15 cellular contexts compared by ENCODE assay signal in genomic region chr19:3469638-3470499, GRCh38. TPM values are rescaled to one million over a fixed set of nuclear protein-coding genes. Genes with fewer than 3 reads are reported as not detected.
DNase-seq lines count a peak whose midpoint lies in the region; ATAC-seq, FAIRE-seq and TF ChIP-seq lines count a peak whose summit lies in the region.
"Had no signal": no experiment of that assay in that cellular context is flagged by ENCODE, and none has a peak within 500 bp of the region (broad histone marks: within the 10 kb centered on the region; RNA-seq: fewer than 3 reads in every experiment).

No MANE protein-coding gene starts in this region.

- H3K36me3 ChIP-seq in BE2C (no peaks in the 10 kb centered on the region), Loucy (ENCODE audit: insufficient read depth, low read length) (peaks cover 7% of the 10 kb centered on the region; the same call in 1 of the 2 replicates)

- H3F3A ChIP-seq in Loucy (ENCODE audit: low read depth), result peaks cover 5% of the 10 kb centered on the region; the same call in 1 of the 2 replicates

- DNase-seq in BE2C, result no peak
- DNase-seq in epithelial cell of proximal tubule (ENCODE audit: low read depth), result no peak
- DNase-seq in myocyte (ENCODE audit: low read depth), result peak; percentile 18
- no peak for DNase-seq in natural killer cell
- DNase-seq in GM19239 (ENCODE audit: insufficient read length, low spot score), result no peak
- DNase-seq: AML-193; NCI-H1048; stimulated activated CD4-positive, alpha-beta T cell treated with anti-CD3 and anti-CD28 coated beads, Interleukin-12 subunit alpha, Interleukin-12 subunit beta, amount 100 ng/mL, for 4 hours had no signal

- no peak overlapping the region for H2AFZ ChIP-seq in Loucy (ENCODE audit: low read length)

- H3K4me1 ChIP-seq in BE2C (no peaks in the 10 kb centered on the region; the same call in 1 of the 2 replicates), Loucy (ENCODE audit: insufficient read depth, low read length, poor library complexity, severe bottlenecking) (peaks cover 2% of the 10 kb centered on the region)

- no peak overlapping the region for H3K9ac ChIP-seq in Loucy (ENCODE audit: low read depth, low read length, poor library complexity, severe bottlenecking)

- no peak overlapping the region for H3K4me3 Mint-ChIP-seq in natural killer cell
- H3K4me3 Mint-ChIP-seq: memory B cell had no signal

- no peaks in the 10 kb centered on the region for H3K36me3 Mint-ChIP-seq in natural killer cell

- no peaks in the 10 kb centered on the region for H3K9me3 ChIP-seq in BE2C
- no peaks in the 10 kb centered on the region for H3K9me3 ChIP-seq in Loucy (ENCODE audit: insufficient read depth, low read depth, low read length)

- H3K9me2 ChIP-seq in Loucy (replicated peaks; ENCODE audit: low read depth, low read length), result no peaks in the 10 kb centered on the region

- peaks cover 16% of the 10 kb centered on the region for H4K20me1 ChIP-seq in Loucy (ENCODE audit: insufficient read depth, low read length, poor library complexity, severe bottlenecking)

- H3K27me3 Mint-ChIP-seq in natural killer cell (ENCODE audit: low read depth in 2 of 2), result no peaks in the 10 kb centered on the region

- no peak for FAIRE-seq in GM19239 (lab: Jason Lieb, UNC)
- FAIRE-seq: colon had no signal

- no peaks in the 10 kb centered on the region for H3K9me3 Mint-ChIP-seq in natural killer cell

- peak; percentile 29; the same call in 1 of the 2 replicates for TF ChIP-seq CTCF in BE2C (IDR thresholded peaks at IDR 0.05; ENCODE audit: low read depth, low read length)
- TF ChIP-seq CTCF in Loucy (conservative IDR thresholded peaks at IDR 0.05; ENCODE audit: low read length), result peak; percentile 18; the same call in 1 of the 2 replicates
- TF ChIP-seq CTCF in epithelial cell of proximal tubule (conservative IDR thresholded peaks at IDR 0.05; ENCODE audit: low read depth, low read length), result peak; percentile 13
- no peak for TF ChIP-seq CTCF in natural killer cell (IDR thresholded peaks at IDR 0.05)

- H3K27ac Mint-ChIP-seq in natural killer cell, result no peak overlapping the region
- H3K27ac Mint-ChIP-seq: memory B cell had no signal

- no peak overlapping the region for H3K4me2 ChIP-seq in Loucy (ENCODE audit: low read depth, low read length, poor library complexity, severe bottlenecking)

- H3K79me2 ChIP-seq in Loucy (ENCODE audit: insufficient read depth, low read length), result peaks cover 21% of the 10 kb centered on the region; the same call in 1 of the 2 replicates

- intact Hi-C loops in natural killer cell (cut with micrococcal nuclease), result no loop called here

- ATAC-seq in natural killer cell (no peak), GM19455 (IDR thresholded peaks at IDR 0.05; ENCODE audit: unreplicated experiment) (no peak), HG02759 (IDR thresholded peaks at IDR 0.05; ENCODE audit: unreplicated experiment) (no peak)

- no peaks in the 10 kb centered on the region for H3K4me1 Mint-ChIP-seq in natural killer cell
- H3K4me1 Mint-ChIP-seq: memory B cell had no signal

- H3K27me3 ChIP-seq in BE2C, result peaks cover 3% of the 10 kb centered on the region; the same call in 1 of the 2 replicates
- H3K27me3 ChIP-seq in Loucy (ENCODE audit: insufficient read depth, low read length, poor library complexity, severe bottlenecking), result no peaks in the 10 kb centered on the region

- H3K4me3 ChIP-seq in BE2C (ENCODE audit: low read depth, low read length) (no peak overlapping the region), Loucy (ENCODE audit: low read length, poor library complexity, severe bottlenecking) (no peak overlapping the region), epithelial cell of proximal tubule (ENCODE audit: low read depth, low read length) (no peak overlapping the region)

RNA-seq across cellular contexts. Expression of gene SMIM24, which starts 10.5 kb away (rescaled TPM):
- not detected for polyA plus RNA-seq in BE2C (2012; ENCODE audit: insufficient read depth, insufficient read length, low read depth)
- total RNA-seq in epithelial cell of proximal tubule (1.4 and 2.5 TPM in 2 replicates), myocyte (not detected in 2 replicates), natural killer cell (under 1 TPM in 2 of 3 donors, not detected in 1; 0.33 to 0.42 TPM)
- not detected for polyA plus RNA-seq in myocyte (2012)
- total RNA-seq: osteocyte had no signal

RNA-seq across cellular contexts. Expression of gene SMIM44, which starts 13.4 kb away (rescaled TPM):
- not detected for polyA plus RNA-seq in BE2C (2012; ENCODE audit: insufficient read depth, insufficient read length, low read depth)
- total RNA-seq in epithelial cell of proximal tubule (1.0 TPM in 1 of 2 replicates, not detected in the other), myocyte (not detected in 2 replicates), natural killer cell (not detected)
- polyA plus RNA-seq in myocyte (2012), result not detected
- total RNA-seq: osteocyte, temporal lobe had no signal

RNA-seq across cellular contexts. Expression of gene DOHH, which starts 30.6 kb away (rescaled TPM):
- 76.3 TPM for polyA plus RNA-seq in BE2C (2012; ENCODE audit: insufficient read depth, insufficient read length, low read depth)
- total RNA-seq in epithelial cell of proximal tubule, result 28.1 and 36.7 TPM in 2 replicates
- 17.5 and 24.1 TPM in 2 replicates for total RNA-seq in myocyte
- polyA plus RNA-seq in myocyte (2012), result 12.9 TPM
- 1 to 10 TPM; 4.5 to 5.9 (median 4.6) TPM for total RNA-seq in natural killer cell

RNA-seq across cellular contexts. Expression of gene FZR1, which starts 36.2 kb away (rescaled TPM):
- 79.6 TPM for polyA plus RNA-seq in BE2C (2012; ENCODE audit: insufficient read depth, insufficient read length, low read depth)
- total RNA-seq in epithelial cell of proximal tubule (53.9 and 70.2 TPM in 2 replicates), myocyte (33.8 and 49.4 TPM in 2 replicates), natural killer cell (10 to 100 TPM; 89.1 to 98.3 (median 91.4) TPM)
- 39.8 TPM for polyA plus RNA-seq in myocyte (2012)
